ENCODE assay signal across 8 cellular contexts in genomic region chr1:149916927-149917310, GRCh38. TPM values are rescaled to one million over a fixed set of nuclear protein-coding genes. Genes with fewer than 3 reads are reported as not detected.
DNase-seq lines count a peak whose midpoint lies in the region; ATAC-seq lines count a peak whose summit lies in the region.

No MANE protein-coding gene starts in this region.

- no peak for ATAC-seq in activated CD4-positive, alpha-beta T cell treated with anti-CD3 and anti-CD28 coated beads for 36 hours
- ATAC-seq in esophagus mucosa (no peak), HG03039 (IDR thresholded peaks at IDR 0.05; ENCODE audit: unreplicated experiment) (no peak)

- H3K4me1 Mint-ChIP-seq in activated CD4-positive, alpha-beta T cell treated with anti-CD3 and anti-CD28 coated beads for 36 hours: peaks cover 19% of the 10 kb centered on the region
- peaks cover 35% of the 10 kb centered on the region for H3K4me1 Mint-ChIP-seq in activated T-helper 2 cell treated with anti-CD3 and anti-CD28 coated beads, Interferon-gamma antibody, Interleukin-2, Interleukin-4, amounts not matched to agents 10 μg/mL and 5 μg/mL and 100 μg/mL, durations not matched to agents 14 hours and 24 hours and 36 hours (ENCODE audit: low read depth)

- POLR2A ChIA-PET in activated CD4-positive, alpha-beta T cell treated with anti-CD3 and anti-CD28 coated beads for 36 hours (lab: Charles Lee): interaction anchor here (1.1 kb wide), 1 partner anchor 11 kb away, joined by 3 read pairs; no protein-coding TSS in a partner anchor

- H3K9me3 ChIP-seq in iPS-18c (ENCODE audit: control insufficient read depth, insufficient read depth, low read length): no peaks in the 10 kb centered on the region
- H3K9me3 ChIP-seq in stomach smooth muscle (ENCODE audit: control insufficient read depth in 2 of 2, low read length in 2 of 2): no peaks in the 10 kb centered on the region

- intact Hi-C loops in activated CD4-positive, alpha-beta T cell treated with anti-CD3 and anti-CD28 coated beads for 36 hours (cut with DNase I, micrococcal nuclease): loop anchor here in 1 of 2 experiments (1.0 kb wide), 1 partner anchor 10 kb away; the partner anchor contains the start of gene SF3B4
- intact Hi-C loops in activated T-helper 2 cell treated with anti-CD3 and anti-CD28 coated beads, Interferon-gamma antibody, Interleukin-2, Interleukin-4, amounts not matched to agents 10 μg/mL and 5 μg/mL and 100 μg/mL, durations not matched to agents 14 hours and 24 hours and 36 hours (cut with micrococcal nuclease): no loop called here

- H3K27ac Mint-ChIP-seq in activated CD4-positive, alpha-beta T cell treated with anti-CD3 and anti-CD28 coated beads for 36 hours: no peak overlapping the region
- H3K27ac Mint-ChIP-seq in activated T-helper 2 cell treated with anti-CD3 and anti-CD28 coated beads, Interferon-gamma antibody, Interleukin-2, Interleukin-4, amounts not matched to agents 10 μg/mL and 5 μg/mL and 100 μg/mL, durations not matched to agents 14 hours and 24 hours and 36 hours: no peak overlapping the region

- no peaks in the 10 kb centered on the region for H3K36me3 ChIP-seq in stomach smooth muscle (ENCODE audit: control insufficient read depth in 2 of 2, insufficient read depth in 2 of 2, low read length in 2 of 2)

- CTCF ChIA-PET in activated CD4-positive, alpha-beta T cell treated with anti-CD3 and anti-CD28 coated beads for 36 hours (lab: Charles Lee): no interaction called here

- H3K4me1 ChIP-seq in stomach smooth muscle (ENCODE audit: control insufficient read depth, insufficient read depth, low read length): peaks cover 14% of the 10 kb centered on the region

- H3K27me3 ChIP-seq in stomach smooth muscle (ENCODE audit: control insufficient read depth in 1 of 2, insufficient read depth in 2 of 2, low read length in 2 of 2): peaks cover 0 to 3% of the 10 kb centered on the region in 2 donors

- H3K9ac ChIP-seq in stomach smooth muscle (ENCODE audit: low read length in 2 of 2): peak overlapping the region in 1 of 2 donors; percentile 76

- H3K27me3 Mint-ChIP-seq in activated CD4-positive, alpha-beta T cell treated with anti-CD3 and anti-CD28 coated beads for 36 hours: peaks cover 2% of the 10 kb centered on the region
- no peaks in the 10 kb centered on the region for H3K27me3 Mint-ChIP-seq in activated T-helper 2 cell treated with anti-CD3 and anti-CD28 coated beads, Interferon-gamma antibody, Interleukin-2, Interleukin-4, amounts not matched to agents 10 μg/mL and 5 μg/mL and 100 μg/mL, durations not matched to agents 14 hours and 24 hours and 36 hours (ENCODE audit: low read depth)

- DNase-seq in activated CD4-positive, alpha-beta T cell treated with anti-CD3 and anti-CD28 coated beads for 36 hours: no peak
- no peak for DNase-seq in activated CD4-positive, alpha-beta T cell treated with anti-CD3 and anti-CD28 coated beads, Interleukin-2, amount 50 U/mL, for 1 hour
- no peak for DNase-seq in activated T-helper 2 cell treated with anti-CD3 and anti-CD28 coated beads, Interferon-gamma antibody, Interleukin-2, Interleukin-4, amounts not matched to agents 10 μg/mL and 5 μg/mL and 100 μg/mL, durations not matched to agents 14 hours and 24 hours and 36 hours (ENCODE audit: low spot score)
- DNase-seq in RPMI8226: no peak

- peak overlapping the region; percentile 78 for H3K4me3 Mint-ChIP-seq in activated CD4-positive, alpha-beta T cell treated with anti-CD3 and anti-CD28 coated beads for 36 hours
- peak overlapping the region; percentile 92 for H3K4me3 Mint-ChIP-seq in activated T-helper 2 cell treated with anti-CD3 and anti-CD28 coated beads, Interferon-gamma antibody, Interleukin-2, Interleukin-4, amounts not matched to agents 10 μg/mL and 5 μg/mL and 100 μg/mL, durations not matched to agents 14 hours and 24 hours and 36 hours (ENCODE audit: low read depth)

- H3K4me3 ChIP-seq in iPS-18c (ENCODE audit: insufficient read depth, low read depth, low read length) (peak overlapping the region; percentile 88), stomach smooth muscle (ENCODE audit: low read length in 2 of 2) (peak overlapping the region; percentile 79 to 84)

- H3K9me3 Mint-ChIP-seq in activated CD4-positive, alpha-beta T cell treated with anti-CD3 and anti-CD28 coated beads for 36 hours (ENCODE audit: low read depth): no peaks in the 10 kb centered on the region
- H3K9me3 Mint-ChIP-seq in activated T-helper 2 cell treated with anti-CD3 and anti-CD28 coated beads, Interferon-gamma antibody, Interleukin-2, Interleukin-4, amounts not matched to agents 10 μg/mL and 5 μg/mL and 100 μg/mL, durations not matched to agents 14 hours and 24 hours and 36 hours: no peaks in the 10 kb centered on the region

- H3K36me3 Mint-ChIP-seq in activated CD4-positive, alpha-beta T cell treated with anti-CD3 and anti-CD28 coated beads for 36 hours (ENCODE audit: low read depth): peaks cover 6% of the 10 kb centered on the region
- H3K36me3 Mint-ChIP-seq in activated T-helper 2 cell treated with anti-CD3 and anti-CD28 coated beads, Interferon-gamma antibody, Interleukin-2, Interleukin-4, amounts not matched to agents 10 μg/mL and 5 μg/mL and 100 μg/mL, durations not matched to agents 14 hours and 24 hours and 36 hours (ENCODE audit: low read depth): peaks cover 10% of the 10 kb centered on the region

- no peak overlapping the region for H3K27ac ChIP-seq in stomach smooth muscle (ENCODE audit: low read length)

RNA-seq across cellular contexts. Expression of gene SV2A, which starts 0.7 kb away (rescaled TPM):
- total RNA-seq in activated CD4-positive, alpha-beta T cell treated with anti-CD3 and anti-CD28 coated beads for 36 hours: 1 to 10 TPM; 7.8 to 8.5 TPM
- total RNA-seq in activated T-helper 2 cell treated with anti-CD3 and anti-CD28 coated beads, Interferon-gamma antibody, Interleukin-2, Interleukin-4, amounts not matched to agents 10 μg/mL and 5 μg/mL and 100 μg/mL, durations not matched to agents 14 hours and 24 hours and 36 hours: 17.9 and 18.4 TPM in 2 replicates
- total RNA-seq in esophagus mucosa: 0.20 TPM

RNA-seq across cellular contexts. Expression of gene SF3B4, which starts 10.7 kb away (rescaled TPM):
- total RNA-seq in activated CD4-positive, alpha-beta T cell treated with anti-CD3 and anti-CD28 coated beads for 36 hours: 10 to 100 TPM; 68.6 to 71.9 TPM
- 109 and 113 TPM in 2 replicates for total RNA-seq in activated T-helper 2 cell treated with anti-CD3 and anti-CD28 coated beads, Interferon-gamma antibody, Interleukin-2, Interleukin-4, amounts not matched to agents 10 μg/mL and 5 μg/mL and 100 μg/mL, durations not matched to agents 14 hours and 24 hours and 36 hours
- 36.5 TPM for total RNA-seq in esophagus mucosa

RNA-seq across cellular contexts. Expression of gene BOLA1, which starts 17.6 kb away (rescaled TPM):
- total RNA-seq in activated CD4-positive, alpha-beta T cell treated with anti-CD3 and anti-CD28 coated beads for 36 hours: 10 to 100 TPM; 24.1 to 30.0 TPM
- total RNA-seq in activated T-helper 2 cell treated with anti-CD3 and anti-CD28 coated beads, Interferon-gamma antibody, Interleukin-2, Interleukin-4, amounts not matched to agents 10 μg/mL and 5 μg/mL and 100 μg/mL, durations not matched to agents 14 hours and 24 hours and 36 hours: 23.6 and 26.6 TPM in 2 replicates
- total RNA-seq in esophagus mucosa: 12.0 TPM

RNA-seq across cellular contexts. Expression of gene MTMR11, which starts 19.8 kb away (rescaled TPM):
- 1 to 10 TPM; 1.3 TPM for total RNA-seq in activated CD4-positive, alpha-beta T cell treated with anti-CD3 and anti-CD28 coated beads for 36 hours
- 5.2 and 5.5 TPM in 2 replicates for total RNA-seq in activated T-helper 2 cell treated with anti-CD3 and anti-CD28 coated beads, Interferon-gamma antibody, Interleukin-2, Interleukin-4, amounts not matched to agents 10 μg/mL and 5 μg/mL and 100 μg/mL, durations not matched to agents 14 hours and 24 hours and 36 hours
- total RNA-seq in esophagus mucosa: 5.8 TPM
